ENCODE assay signal across 22 cellular contexts in the genomic region with DNA sequence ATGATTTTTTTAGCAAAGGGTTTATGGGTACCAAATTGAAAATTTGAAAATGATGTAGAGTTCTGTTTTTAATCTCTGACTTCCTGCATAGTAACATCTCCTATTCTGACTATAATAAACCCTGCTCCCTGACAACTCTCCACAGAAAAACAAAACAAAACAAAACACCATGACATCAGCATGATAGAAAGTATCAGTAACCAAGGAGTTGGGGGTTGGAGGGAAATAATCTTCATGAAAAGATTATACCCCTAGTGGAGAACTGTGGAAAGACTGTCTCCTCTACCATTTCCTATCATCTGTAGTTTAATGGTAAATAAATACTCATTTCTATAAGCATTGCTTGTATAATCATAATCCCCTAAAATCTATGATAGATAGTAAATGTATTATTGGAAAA.
DNase-seq lines count a peak whose midpoint lies in the region; ATAC-seq, FAIRE-seq and TF ChIP-seq lines count a peak whose summit lies in the region.
"Had no signal": no experiment of that assay in that cellular context is flagged by ENCODE, and none has a peak within 500 bp of the region (broad histone marks: within the 10 kb centered on the region; RNA-seq: fewer than 3 reads in every experiment).

No MANE protein-coding gene starts in this region.

- H3K27me3 Mint-ChIP-seq in stimulated activated naive CD8-positive, alpha-beta T cell treated with anti-CD3 and anti-CD28 coated beads, Interleukin-15, amount 100 ng/mL, for 72 hours = no peaks in the 10 kb centered on the region
- H3K27me3 Mint-ChIP-seq in glutamatergic neuron (ENCODE audit: unreplicated experiment) (no peaks in the 10 kb centered on the region), natural killer cell (ENCODE audit: low read depth in 2 of 2) (no peaks in the 10 kb centered on the region)
- H3K27me3 Mint-ChIP-seq: CD8-positive, alpha-beta memory T cell had no signal

- FAIRE-seq in GM12891 (lab: Jason Lieb, UNC) = no peak
- FAIRE-seq: HepG2 had no signal

- no peak for TF ChIP-seq POLR2A in GM12891 (IDR thresholded peaks at IDR 0.05; ENCODE audit: low read depth, low read length)

- peak overlapping the region in 1 of 2 donors; percentile 78 for H3K27ac Mint-ChIP-seq in stimulated activated naive CD8-positive, alpha-beta T cell treated with anti-CD3 and anti-CD28 coated beads, Interleukin-15, amount 100 ng/mL, for 72 hours
- no peak overlapping the region for H3K27ac Mint-ChIP-seq in glutamatergic neuron (ENCODE audit: unreplicated experiment)
- no peak overlapping the region for H3K27ac Mint-ChIP-seq in natural killer cell
- H3K27ac Mint-ChIP-seq: CD8-positive, alpha-beta memory T cell had no signal

- H3K27me3 ChIP-seq in RWPE2 (ENCODE audit: insufficient read depth, poor library complexity, severe bottlenecking) = no peaks in the 10 kb centered on the region
- H3K27me3 ChIP-seq: BLaER1, SJCRH30 had no signal

- DNase-seq in stimulated activated naive CD8-positive, alpha-beta T cell treated with anti-CD3 and anti-CD28 coated beads, Interleukin-15, amount 100 ng/mL, for 72 hours = no peak
- DNase-seq in stimulated activated naive CD8-positive, alpha-beta T cell treated with anti-CD3 and anti-CD28 coated beads, Interleukin-15, Interleukin-2, amounts not matched to agents 100 U/mL and 50 U/mL, for 24 hours = no peak
- DNase-seq in RWPE2 (ENCODE audit: low spot score) = no peak
- DNase-seq in glutamatergic neuron = no peak
- DNase-seq in GM12891 (ENCODE audit: insufficient read length, low spot score) = no peak
- DNase-seq in activated CD4-positive, alpha-beta T cell treated with anti-CD3 and anti-CD28 coated beads, Interleukin-2, amount 50 U/mL, for 1 hour = no peak
- DNase-seq in natural killer cell = no peak
- DNase-seq: CD8-positive, alpha-beta memory T cell; DND-41; KG1; NCI-H1417 treated with DMSO at 0.1 percent for 48 hours; NCI-H1930; NCI-H2171; NCI-H446; NK-92 treated with Interleukin-12 subunit alpha and Interleukin-12 subunit beta, amount 100 ng/mL, for 24 hours; SJCRH30 had no signal

- no peaks in the 10 kb centered on the region for H3K4me1 Mint-ChIP-seq in stimulated activated naive CD8-positive, alpha-beta T cell treated with anti-CD3 and anti-CD28 coated beads, Interleukin-15, amount 100 ng/mL, for 72 hours
- H3K4me1 Mint-ChIP-seq in glutamatergic neuron (ENCODE audit: low read depth, unreplicated experiment) (no peaks in the 10 kb centered on the region), natural killer cell (no peaks in the 10 kb centered on the region)
- H3K4me1 Mint-ChIP-seq: CD8-positive, alpha-beta memory T cell had no signal

- peak; percentile 57 for ATAC-seq in stimulated activated naive CD8-positive, alpha-beta T cell treated with anti-CD3 and anti-CD28 coated beads, Interleukin-15, amount 100 ng/mL, for 72 hours
- ATAC-seq in stimulated activated naive CD8-positive, alpha-beta T cell treated with anti-CD3 and anti-CD28 coated beads, Interleukin-15, Interleukin-2, amounts not matched to agents 100 U/mL and 50 U/mL, for 24 hours = no peak
- ATAC-seq in RWPE2 (ENCODE audit: low read depth) (no peak), GM19324 (IDR thresholded peaks at IDR 0.05; ENCODE audit: low FRiP score, unreplicated experiment) (no peak), natural killer cell (no peak)
- ATAC-seq: HCT116, HepG2 had no signal

- H3K36me3 Mint-ChIP-seq in glutamatergic neuron (ENCODE audit: unreplicated experiment) (no peaks in the 10 kb centered on the region), natural killer cell (no peaks in the 10 kb centered on the region)
- H3K36me3 Mint-ChIP-seq: CD8-positive, alpha-beta memory T cell had no signal

- H3K9me3 ChIP-seq in RWPE2 (ENCODE audit: severe bottlenecking) = no peaks in the 10 kb centered on the region
- H3K9me3 ChIP-seq: BLaER1, SJCRH30 had no signal

- H3K4me1 ChIP-seq in RWPE2 (ENCODE audit: insufficient read depth, poor library complexity, severe bottlenecking) = peaks cover 4% of the 10 kb centered on the region
- H3K4me1 ChIP-seq: BLaER1, SJCRH30 had no signal

- intact Hi-C loops in natural killer cell (cut with micrococcal nuclease) = no loop called here

- no peak overlapping the region for H3K4me3 Mint-ChIP-seq in stimulated activated naive CD8-positive, alpha-beta T cell treated with anti-CD3 and anti-CD28 coated beads, Interleukin-15, amount 100 ng/mL, for 72 hours
- H3K4me3 Mint-ChIP-seq in glutamatergic neuron (ENCODE audit: unreplicated experiment) (no peak overlapping the region), natural killer cell (no peak overlapping the region)
- H3K4me3 Mint-ChIP-seq: CD8-positive, alpha-beta memory T cell had no signal

- no peak overlapping the region for H3K4me3 ChIP-seq in RWPE2 (ENCODE audit: severe bottlenecking)
- H3K4me3 ChIP-seq: BLaER1, SJCRH30 had no signal

- no peaks in the 10 kb centered on the region for H3K36me3 ChIP-seq in RWPE2 (ENCODE audit: low read depth)
- H3K36me3 ChIP-seq: BLaER1, SJCRH30 had no signal

- peak; percentile 29 for TF ChIP-seq CTCF in RWPE2 (IDR thresholded peaks at IDR 0.05; ENCODE audit: poor library complexity, severe bottlenecking)
- peak; percentile 54 for TF ChIP-seq CTCF in glutamatergic neuron (IDR thresholded peaks at IDR 0.05; ENCODE audit: partially characterized antibody, unreplicated experiment)
- TF ChIP-seq CTCF in natural killer cell (IDR thresholded peaks at IDR 0.05) = no peak

- no peak overlapping the region for H3K27ac ChIP-seq in RWPE2 (ENCODE audit: poor library complexity, severe bottlenecking)
- H3K27ac ChIP-seq: 22Rv1, BLaER1, RWPE1, SJCRH30 had no signal

- no peaks in the 10 kb centered on the region for H3K9me3 Mint-ChIP-seq in stimulated activated naive CD8-positive, alpha-beta T cell treated with anti-CD3 and anti-CD28 coated beads, Interleukin-15, amount 100 ng/mL, for 72 hours
- H3K9me3 Mint-ChIP-seq in glutamatergic neuron (ENCODE audit: unreplicated experiment) = no peaks in the 10 kb centered on the region
- H3K9me3 Mint-ChIP-seq in natural killer cell = peaks cover 0 to 2% of the 10 kb centered on the region in 2 donors
- H3K9me3 Mint-ChIP-seq: CD8-positive, alpha-beta memory T cell had no signal

TF ChIP-seq in GM12891, 5 proteins besides CTCF, POLR2A, EP300 and RAD21:
- TF ChIP-seq PAX5 (IDR thresholded peaks at IDR 0.05; ENCODE audit: insufficient read depth, low read length, severe bottlenecking) (no peak), SPI1 (IDR thresholded peaks at IDR 0.05; ENCODE audit: low read depth, low read length) (no peak), POLR2AphosphoS5 (IDR thresholded peaks at IDR 0.05; ENCODE audit: low read depth, low read length) (no peak), TAF1 (IDR thresholded peaks at IDR 0.05; ENCODE audit: low read depth, low read length) (no peak), POU2F2 (IDR thresholded peaks at IDR 0.05; ENCODE audit: low read depth, low read length) (no peak)
